ENCODE assay signal across 12 cellular contexts in the genomic region with DNA sequence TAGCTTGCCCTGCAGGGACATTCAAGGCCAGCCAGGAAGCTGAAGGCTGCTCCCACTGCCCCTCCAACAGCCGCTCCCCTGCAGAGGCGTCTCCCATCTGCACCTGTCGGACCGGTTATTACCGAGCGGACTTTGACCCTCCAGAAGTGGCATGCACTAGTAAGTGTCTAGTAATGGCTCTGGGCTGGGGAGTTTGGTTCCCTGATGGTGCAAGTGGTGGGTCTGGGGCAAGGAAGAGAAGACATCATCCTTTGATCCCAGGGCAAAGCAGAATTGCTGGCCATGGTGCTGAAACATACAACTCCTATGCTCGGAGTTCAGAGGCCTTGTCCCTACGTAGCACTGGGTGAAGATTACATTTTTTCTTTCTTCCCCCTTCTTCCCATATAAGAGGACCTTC.
DNase-seq lines count a peak whose midpoint lies in the region; ATAC-seq, FAIRE-seq and TF ChIP-seq lines count a peak whose summit lies in the region.
"Had no signal": no experiment of that assay in that cellular context is flagged by ENCODE, and none has a peak within 500 bp of the region (broad histone marks: within the 10 kb centered on the region; RNA-seq: fewer than 3 reads in every experiment).

No MANE protein-coding gene starts in this region.

- no peaks in the 10 kb centered on the region for H3K9me3 ChIP-seq in hepatocyte (ENCODE audit: low read depth)

- no peak overlapping the region for H3K27ac Mint-ChIP-seq in glutamatergic neuron (ENCODE audit: unreplicated experiment)
- H3K27ac Mint-ChIP-seq: natural killer cell had no signal

- FAIRE-seq in H54 (lab: Jason Lieb, UNC) = no peak
- FAIRE-seq: G401.6 had no signal

- no peaks in the 10 kb centered on the region for H3K9me2 ChIP-seq in hepatocyte (replicated peaks; ENCODE audit: insufficient read depth)

- H4K20me1 ChIP-seq in hepatocyte (ENCODE audit: insufficient read depth, poor library complexity, severe bottlenecking) = no peaks in the 10 kb centered on the region

- no peak overlapping the region for H3K4me3 Mint-ChIP-seq in glutamatergic neuron (ENCODE audit: unreplicated experiment)
- H3K4me3 Mint-ChIP-seq: natural killer cell had no signal

- H3K36me3 Mint-ChIP-seq in glutamatergic neuron (ENCODE audit: unreplicated experiment) = no peaks in the 10 kb centered on the region
- H3K36me3 Mint-ChIP-seq: natural killer cell had no signal

- DNase-seq in AG20443 (ENCODE audit: low spot score) = peak; percentile 64
- peak; percentile 12 for DNase-seq in H54 (ENCODE audit: insufficient read length, low spot score)
- DNase-seq in RPMI7951 (ENCODE audit: low read depth) = peak; percentile 50
- peak; percentile 83 for DNase-seq in hepatocyte (ENCODE audit: low spot score)
- DNase-seq in NCI-H82 treated with DMSO at 0.1 percent for 48 hours (lab: John Stamatoyannopoulos, UW; ENCODE audit: unreplicated experiment) = no peak
- DNase-seq in glutamatergic neuron = no peak
- DNase-seq in stimulated activated naive CD8-positive, alpha-beta T cell treated with anti-CD3 and anti-CD28 coated beads, Interleukin-15, Interleukin-2, amounts not matched to agents 100 U/mL and 50 U/mL, for 24 hours = no peak
- DNase-seq: effector memory CD4-positive, alpha-beta T cell; natural killer cell; NCI-H524 treated with DMSO at 0.1 percent for 48 hours had no signal

- H3K36me3 ChIP-seq in hepatocyte (replicated peaks; ENCODE audit: insufficient read depth, low read depth) = no peaks in the 10 kb centered on the region

- H3K9me3 Mint-ChIP-seq in glutamatergic neuron (ENCODE audit: unreplicated experiment) = no peaks in the 10 kb centered on the region

- H3K27me3 Mint-ChIP-seq in glutamatergic neuron (ENCODE audit: unreplicated experiment) = peaks cover 3% of the 10 kb centered on the region

- H3K4me1 Mint-ChIP-seq in glutamatergic neuron (ENCODE audit: low read depth, unreplicated experiment) = peaks cover 37% of the 10 kb centered on the region
- H3K4me1 Mint-ChIP-seq: natural killer cell had no signal

- TF ChIP-seq CTCF in hepatocyte (IDR thresholded peaks at IDR 0.05; ENCODE audit: poor library complexity) = no peak
- TF ChIP-seq CTCF in glutamatergic neuron (IDR thresholded peaks at IDR 0.05; ENCODE audit: partially characterized antibody, unreplicated experiment) = no peak

- no peak overlapping the region for H3K27ac ChIP-seq in hepatocyte

- no peak for TF ChIP-seq POLR2A in H54 (IDR thresholded peaks at IDR 0.05; ENCODE audit: low read depth, low read length)

- no peak overlapping the region for H3K4me3 ChIP-seq in hepatocyte

- no peak overlapping the region for H2AFZ ChIP-seq in hepatocyte

- H3K79me2 ChIP-seq in hepatocyte = no peaks in the 10 kb centered on the region

- no peak for ATAC-seq in GM19452 (IDR thresholded peaks at IDR 0.05; ENCODE audit: unreplicated experiment)
- no peak for ATAC-seq in stimulated activated naive CD8-positive, alpha-beta T cell treated with anti-CD3 and anti-CD28 coated beads, Interleukin-15, Interleukin-2, amounts not matched to agents 100 U/mL and 50 U/mL, for 24 hours
- ATAC-seq: natural killer cell had no signal

- no peak overlapping the region for H3K4me2 ChIP-seq in hepatocyte

- H3K27me3 ChIP-seq in hepatocyte = no peaks in the 10 kb centered on the region

- H3K4me1 ChIP-seq in hepatocyte (ENCODE audit: insufficient read depth) = no peaks in the 10 kb centered on the region

- WGBS in hepatocyte (ENCODE audit: low lambda C conversion rate, missing lambda C conversion rate) = 64% methylated on average over 8 of the region's 8 CpGs

Comparison
In these comparisons a context has a peak if more than half of its experiments do, and no peak if none do; other contexts are left out.
1. DNase-seq: peak in AG20443 (single experiment), H54 (single experiment), RPMI7951 (single experiment) and hepatocyte (single experiment); none in NCI-H82 treated with DMSO at 0.1 percent for 48 hours (single experiment), glutamatergic neuron (single experiment) and stimulated activated naive CD8-positive, alpha-beta T cell treated with anti-CD3 and anti-CD28 coated beads, Interleukin-15, Interleukin-2, amounts not matched to agents 100 U/mL and 50 U/mL, for 24 hours (single experiment).